ENCODE assay signal across 11 cellular contexts in the genomic region with DNA sequence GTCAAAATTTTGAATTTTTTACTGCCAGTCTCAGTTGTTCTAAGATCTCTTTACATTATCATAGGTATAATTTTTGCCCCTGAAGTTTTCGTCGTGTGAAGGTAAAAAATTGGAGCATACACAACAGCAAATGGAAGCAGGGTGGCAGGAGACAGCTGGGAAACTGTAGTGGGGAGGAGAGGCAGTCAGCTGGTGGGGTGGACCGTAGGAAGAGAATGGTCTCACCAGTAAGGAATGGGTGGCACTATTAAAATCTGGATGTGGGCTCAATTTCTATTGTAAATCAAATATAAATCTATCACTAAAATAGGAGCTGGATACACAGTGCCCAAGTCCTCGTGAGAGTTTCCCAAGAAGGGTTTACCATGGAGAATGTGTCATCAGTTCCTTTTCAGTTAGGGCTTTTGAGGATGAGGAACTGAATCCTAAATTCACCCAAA. TPM values are rescaled to one million over a fixed set of nuclear protein-coding genes. Genes with fewer than 3 reads are reported as not detected.
DNase-seq lines count a peak whose midpoint lies in the region; ATAC-seq and TF ChIP-seq lines count a peak whose summit lies in the region.
"Had no signal": no experiment of that assay in that cellular context is flagged by ENCODE, and none has a peak within 500 bp of the region (broad histone marks: within the 10 kb centered on the region; RNA-seq: fewer than 3 reads in every experiment).

No MANE protein-coding gene starts in this region.

- H3K9me3 Mint-ChIP-seq in H9, result no peaks in the 10 kb centered on the region; a peak in 1 of 5 replicates
- H3K9me3 Mint-ChIP-seq in naive thymus-derived CD8-positive, alpha-beta T cell, result no peaks in the 10 kb centered on the region
- H3K9me3 Mint-ChIP-seq: endodermal cell had no signal

- H3K9me3 ChIP-seq in H9 (ENCODE audit: control insufficient read depth, low read depth, low read length), result no peaks in the 10 kb centered on the region
- H3K9me3 ChIP-seq in gastrocnemius medialis, result no peaks in the 10 kb centered on the region

- DNase-seq in H9, result no peak
- DNase-seq in NCI-H82 (lab: John Stamatoyannopoulos, UW), result peak; percentile 67
- peak; percentile 52 for DNase-seq in fibroblast of mammary gland (ENCODE audit: low read depth)
- DNase-seq in gastrocnemius medialis, result no peak
- DNase-seq in KG1 (lab: John Stamatoyannopoulos, UW), result no peak
- no peak for DNase-seq in naive thymus-derived CD8-positive, alpha-beta T cell
- DNase-seq: endodermal cell, islet precursor cell, NCI-H187 treated with DMSO at 0.1 percent for 48 hours had no signal

- H2AK5ac ChIP-seq in H9 (ENCODE audit: insufficient read length, low read length), result no peak overlapping the region

- H3K14ac ChIP-seq in H9 (ENCODE audit: insufficient read depth, low read length), result no peak overlapping the region

- H3K23me2 ChIP-seq in H9 (ENCODE audit: insufficient read length, low read depth, low read length, poor library complexity, severe bottlenecking), result no peaks in the 10 kb centered on the region

- H4K20me1 ChIP-seq in H9 (ENCODE audit: control insufficient read depth, insufficient read depth, insufficient read length), result no peaks in the 10 kb centered on the region

- WGBS in H9 (ENCODE audit: extremely low coverage, insufficient read length, low lambda C conversion rate), result no CpG with 5 or more reads among the region's 4 CpGs

- no peak overlapping the region for H2AFZ ChIP-seq in H9 (ENCODE audit: low read length)

- H3T11ph ChIP-seq in H9 (ENCODE audit: low read length), result no peak overlapping the region

- H3K79me2 ChIP-seq in H9 (ENCODE audit: insufficient read depth, low read length), result no peaks in the 10 kb centered on the region

- no peak for TF ChIP-seq POLR2A in gastrocnemius medialis (IDR thresholded peaks at IDR 0.05)

- H2BK15ac ChIP-seq in H9 (ENCODE audit: low read depth, low read length), result no peak overlapping the region

- TF ChIP-seq CTCF in H9 (conservative IDR thresholded peaks at IDR 0.05), result no peak
- TF ChIP-seq CTCF in fibroblast of mammary gland (conservative IDR thresholded peaks at IDR 0.05; ENCODE audit: control insufficient read depth, insufficient read depth, low read depth, low read length), result no peak
- no peak for TF ChIP-seq CTCF in gastrocnemius medialis (IDR thresholded peaks at IDR 0.05 in 4 of 5, conservative IDR thresholded peaks at IDR 0.05 in 1 of 5)

- H3K27ac ChIP-seq in H9 (ENCODE audit: insufficient read length, low read depth, low read length) (no peak overlapping the region), gastrocnemius medialis (peak overlapping the region; percentile 48 to 65 (median 62))

- intact Hi-C loops in gastrocnemius medialis (cut with DNase I; ENCODE audit: low total_unique reads), result loop anchor here (2.0 to 5.0 kb wide), 2 partner anchors 65 to 152 kb away; no protein-coding TSS in a partner anchor

- H3K4ac ChIP-seq in H9 (ENCODE audit: low read depth, low read length), result no peak overlapping the region

- H2BK120ac ChIP-seq in H9 (ENCODE audit: low read depth, low read length, poor library complexity, severe bottlenecking), result no peak overlapping the region

- POLR2A ChIA-PET in naive thymus-derived CD8-positive, alpha-beta T cell (lab: Charles Lee), result interaction anchor here (1.2 to 1.6 kb wide), 2 partner anchors 9 to 19 kb away, joined by 4 read pairs; no protein-coding TSS in a partner anchor

- peak overlapping the region in 1 of 3 experiments; percentile 41; a peak in 2 of 7 replicates for H3K27ac Mint-ChIP-seq in H9
- H3K27ac Mint-ChIP-seq in naive thymus-derived CD8-positive, alpha-beta T cell, result peak overlapping the region in 1 of 10 donors; percentile 65
- H3K27ac Mint-ChIP-seq: endodermal cell had no signal

- H3K4me2 ChIP-seq in H9 (ENCODE audit: insufficient read depth, insufficient read length, low read length), result no peak overlapping the region

- H3K4me3 ChIP-seq in fibroblast of mammary gland (ENCODE audit: control insufficient read depth, low read depth, low read length) (no peak overlapping the region), gastrocnemius medialis (no peak overlapping the region)

- peaks cover 4% of the 10 kb centered on the region; the same call in 1 of the 2 replicates for H3K4me1 ChIP-seq in H9 (ENCODE audit: insufficient read depth, low read length)
- H3K4me1 ChIP-seq in gastrocnemius medialis, result peaks cover 41 to 58% of the 10 kb centered on the region in 2 donors

- H3K4me3 Mint-ChIP-seq in H9, result no peak overlapping the region
- no peak overlapping the region for H3K4me3 Mint-ChIP-seq in naive thymus-derived CD8-positive, alpha-beta T cell
- H3K4me3 Mint-ChIP-seq: endodermal cell had no signal

- H3K56ac ChIP-seq in H9 (ENCODE audit: insufficient read length, low read depth, low read length), result no peak overlapping the region

- peak overlapping the region; percentile 64 for H3K18ac ChIP-seq in H9 (ENCODE audit: insufficient read length, low read depth, low read length)

- no peak overlapping the region for H4K5ac ChIP-seq in H9 (ENCODE audit: insufficient read length, low read depth, low read length)

- no peak overlapping the region for H2BK12ac ChIP-seq in H9 (ENCODE audit: insufficient read length, low read depth, low read length)

- H3K36me3 Mint-ChIP-seq in H9 (ENCODE audit: insufficient read depth in 1 of 3, low read depth in 3 of 3), result no peaks in the 10 kb centered on the region
- H3K36me3 Mint-ChIP-seq in naive thymus-derived CD8-positive, alpha-beta T cell, result no peaks in the 10 kb centered on the region

- H3K27me3 ChIP-seq in H9 (ENCODE audit: insufficient read depth, low read length), result no peaks in the 10 kb centered on the region
- H3K27me3 ChIP-seq in gastrocnemius medialis, result no peaks in the 10 kb centered on the region

- no peaks in the 10 kb centered on the region for H3K79me1 ChIP-seq in H9 (ENCODE audit: insufficient read depth, low read depth, low read length, poor library complexity, severe bottlenecking)

- H2BK20ac ChIP-seq in H9 (ENCODE audit: low read depth, low read length, poor library complexity, severe bottlenecking), result no peak overlapping the region

- no peak overlapping the region for H3K23ac ChIP-seq in H9 (ENCODE audit: insufficient read length, low read depth, low read length)

- in situ Hi-C loops in gastrocnemius medialis (cut with MboI; ENCODE audit: low sequenced_read_pairs in 4 of 4), result loop anchor here in 3 of 4 donors (10.0 to 25.0 kb wide), 2 partner anchors 95 to 267 kb away; no protein-coding TSS in a partner anchor

- ATAC-seq in gastrocnemius medialis (no peak), GM19397 (IDR thresholded peaks at IDR 0.05; ENCODE audit: unreplicated experiment) (no peak), GM18868 (IDR thresholded peaks at IDR 0.05; ENCODE audit: unreplicated experiment) (no peak)
- no peak for ATAC-seq in naive thymus-derived CD8-positive, alpha-beta T cell

- H2BK5ac ChIP-seq in H9 (ENCODE audit: insufficient read length, low read length), result no peak overlapping the region

- H3K9ac ChIP-seq in H9 (ENCODE audit: extremely low read depth, insufficient read length, low read length), result no peak overlapping the region

- H3K4me1 Mint-ChIP-seq in H9, result peaks cover 24 to 41% of the 10 kb centered on the region in 2 experiments
- peaks cover 0 to 7% (median 5%) of the 10 kb centered on the region in 4 donors for H3K4me1 Mint-ChIP-seq in naive thymus-derived CD8-positive, alpha-beta T cell

- H3K27me3 Mint-ChIP-seq in H9 (ENCODE audit: low read depth), result no peaks in the 10 kb centered on the region
- H3K27me3 Mint-ChIP-seq in naive thymus-derived CD8-positive, alpha-beta T cell, result no peaks in the 10 kb centered on the region

- H4K8ac ChIP-seq in H9 (replicated peaks; ENCODE audit: insufficient read length, low read depth, low read length), result no peak overlapping the region

- H4K91ac ChIP-seq in H9 (ENCODE audit: insufficient read length, low read depth, low read length), result no peak overlapping the region

- H3K36me3 ChIP-seq in gastrocnemius medialis, result no peaks in the 10 kb centered on the region

RNA-seq across cellular contexts. Expression of a gene that starts 10.3 kb away (rescaled TPM):
- 80.2 and 80.3 TPM in 2 replicates for total RNA-seq in H9 (2021)
- 10 to 100 TPM; 32.2 to 92.0 (median 52.2) TPM for total RNA-seq in gastrocnemius medialis
- 100 to 1,000 TPM; 165 to 183 TPM for total RNA-seq in naive thymus-derived CD8-positive, alpha-beta T cell
- polyA plus RNA-seq in naive thymus-derived CD8-positive, alpha-beta T cell, result 10 to 100 TPM; 25.8 to 51.0 (median 30.4) TPM

Comparison
In these comparisons a context has a peak if more than half of its experiments do, and no peak if none do; other contexts are left out.
1. DNase-seq: peak in NCI-H82 (single experiment) and fibroblast of mammary gland (single experiment); none in H9 (single experiment), gastrocnemius medialis (0 of 2), KG1 (single experiment) and naive thymus-derived CD8-positive, alpha-beta T cell (0 of 10).